ENCODE assay signal across 14 cellular contexts in genomic region chr12:2389079-2389790, GRCh38.
"Had no signal": no experiment of that assay in that cellular context is flagged by ENCODE, and none has a peak within 500 bp of the region (broad histone marks: within the 10 kb centered on the region; RNA-seq: fewer than 3 reads in every experiment).

No MANE protein-coding gene starts in this region.

- H3K9me3 Mint-ChIP-seq: activated CD4-positive, alpha-beta T cell treated with anti-CD3 and anti-CD28 coated beads, Interleukin-2, amount 10 ng/mL, durations not matched to agents 7 days and 5 days; brain; central memory CD8-positive, alpha-beta T cell; naive thymus-derived CD8-positive, alpha-beta T cell had no signal

- H3K36me3 ChIP-seq: gastrocnemius medialis, heart left ventricle, tibial artery, vagina had no signal

- H3K27me3 Mint-ChIP-seq: activated CD4-positive, alpha-beta T cell treated with anti-CD3 and anti-CD28 coated beads, Interleukin-2, amount 10 ng/mL, durations not matched to agents 7 days and 5 days; activated naive CD8-positive, alpha-beta T cell had no signal

- H3K9me3 ChIP-seq: gastrocnemius medialis, heart left ventricle, tibial artery, vagina had no signal

- DNase-seq: activated CD4-positive, alpha-beta T cell treated with anti-CD3 and anti-CD28 coated beads, Interleukin-2, amount 10 ng/mL, durations not matched to agents 7 days and 5 days; activated gamma-delta T cell treated with Interleukin-2 at 50 U/mL for 16 hours; effector CD8-positive, alpha-beta T cell; gastrocnemius medialis; heart left ventricle; naive thymus-derived CD8-positive, alpha-beta T cell; retina; stimulated activated CD4-positive, alpha-beta T cell treated with anti-CD3 and anti-CD28 coated beads, Interleukin-4, amount 100 ng/mL, for 24 hours; stimulated activated naive CD4-positive, alpha-beta T cell had no signal

- H3K4me1 Mint-ChIP-seq: activated CD4-positive, alpha-beta T cell treated with anti-CD3 and anti-CD28 coated beads, Interleukin-2, amount 10 ng/mL, durations not matched to agents 7 days and 5 days; central memory CD8-positive, alpha-beta T cell had no signal

- H3K27ac Mint-ChIP-seq: activated CD4-positive, alpha-beta T cell treated with anti-CD3 and anti-CD28 coated beads, Interleukin-2, amount 10 ng/mL, durations not matched to agents 7 days and 5 days; activated naive CD8-positive, alpha-beta T cell; brain; naive thymus-derived CD8-positive, alpha-beta T cell had no signal

- H3K4me3 Mint-ChIP-seq: activated CD4-positive, alpha-beta T cell treated with anti-CD3 and anti-CD28 coated beads, Interleukin-2, amount 10 ng/mL, durations not matched to agents 7 days and 5 days; activated naive CD8-positive, alpha-beta T cell; brain; central memory CD8-positive, alpha-beta T cell; naive thymus-derived CD8-positive, alpha-beta T cell had no signal

- H3K27ac ChIP-seq: gastrocnemius medialis, tibial artery, vagina had no signal

- H3K27me3 ChIP-seq: gastrocnemius medialis, heart left ventricle, tibial artery, vagina had no signal

- H3K4me3 ChIP-seq: gastrocnemius medialis, heart left ventricle, tibial artery, vagina had no signal

- H3K36me3 Mint-ChIP-seq: activated naive CD8-positive, alpha-beta T cell; brain; naive thymus-derived CD8-positive, alpha-beta T cell had no signal

- H3K4me1 ChIP-seq: gastrocnemius medialis had no signal
